Comparison of ENCODE assay signal across 16 cellular contexts in the genomic region with DNA sequence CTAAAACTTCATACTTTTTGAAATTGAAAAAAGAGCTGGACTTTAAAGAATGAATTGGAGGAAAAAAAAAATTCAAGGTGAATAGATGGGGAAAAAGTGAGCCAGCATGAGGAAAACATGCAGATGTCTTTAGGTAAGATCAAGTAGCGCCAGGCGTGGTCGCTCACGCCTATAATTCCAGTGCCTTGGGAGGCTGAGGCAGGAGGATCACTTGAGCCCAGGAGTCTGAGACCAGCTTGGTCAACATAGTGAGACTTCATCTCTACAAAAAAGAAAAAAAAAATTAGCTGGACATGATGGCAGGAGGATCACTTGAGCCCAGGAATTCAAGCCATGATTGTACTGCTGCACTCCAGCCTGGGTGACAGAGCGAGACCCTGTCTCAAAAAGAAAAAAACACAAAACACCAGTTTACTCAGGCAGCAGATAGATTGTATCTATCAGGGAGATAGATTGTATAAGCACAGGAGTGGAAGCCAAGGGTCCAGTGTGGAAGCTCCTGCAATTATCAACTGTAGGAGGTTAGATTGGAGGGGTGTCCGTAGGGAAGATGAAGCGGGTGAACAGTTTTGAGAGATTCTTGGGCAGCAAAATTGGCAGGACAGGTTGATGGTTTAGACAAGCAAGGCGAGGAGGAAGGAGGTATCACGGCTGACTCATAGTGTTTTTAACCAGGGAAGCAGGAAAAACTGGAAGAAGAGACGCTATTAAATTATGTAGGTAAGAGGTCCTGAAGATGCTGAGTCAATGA.
DNase-seq lines count a peak whose midpoint lies in the region; ATAC-seq, FAIRE-seq and TF ChIP-seq lines count a peak whose summit lies in the region.
"Had no signal": no experiment of that assay in that cellular context is flagged by ENCODE, and none has a peak within 500 bp of the region (broad histone marks: within the 10 kb centered on the region; RNA-seq: fewer than 3 reads in every experiment).

No MANE protein-coding gene starts in this region.

- TF ChIP-seq POLR2A in K562 (conservative IDR thresholded peaks at IDR 0.05): no peak

- H3K9me1 ChIP-seq in K562 (ENCODE audit: control insufficient read depth, insufficient read depth, low read length): no peaks in the 10 kb centered on the region

- BruUV-seq in K562 (replicated peaks; lab: Mats Ljungman, UMichigan): no TSS peak

- intact Hi-C loops in K562 (cut with micrococcal nuclease): no loop called here

- no peak for TF ChIP-seq RAD21 in K562 (CRISPR knock-in tag; conservative IDR thresholded peaks at IDR 0.05 in 1 of 2, IDR thresholded peaks at IDR 0.05 in 1 of 2)

- TF ChIP-seq EP300 in K562 (IDR thresholded peaks at IDR 0.05; ENCODE audit: low read length): no peak

- DNase-seq in DND-41: no peak
- no peak for DNase-seq in K562 (ENCODE audit: extremely low read depth in 1 of 4, low spot score in 3 of 4)
- no peak for DNase-seq in omental fat pad (ENCODE audit: low spot score)
- DNase-seq in NOMO-1 treated with dmso at 0.1 percent for 144 hours (lab: John Stamatoyannopoulos, UW; ENCODE audit: unreplicated experiment): no peak
- DNase-seq in GM19238 (ENCODE audit: insufficient read length, low spot score): no peak
- DNase-seq: activated CD4-positive, CD25-positive, alpha-beta regulatory T cell; activated T-cell treated with anti-CD3 and anti-CD28 coated beads, Interleukin-2, amount 50 U/mL, for 48 hours; head of caudate nucleus; left lung; NCI-H524 had no signal

- no peaks in the 10 kb centered on the region for H3K79me2 ChIP-seq in DND-41 (ENCODE audit: insufficient read depth, low read length)
- H3K79me2 ChIP-seq in K562 (ENCODE audit: control insufficient read depth, insufficient read depth, low read length): no peaks in the 10 kb centered on the region

- no peaks in the 10 kb centered on the region for H3K9me3 ChIP-seq in DND-41 (ENCODE audit: insufficient read depth, low read length, severe bottlenecking)
- H3K9me3 ChIP-seq in K562 (replicated peaks; ENCODE audit: control insufficient read depth, insufficient read depth, low read depth, low read length): no peaks in the 10 kb centered on the region
- H3K9me3 ChIP-seq: left lung, SJSA1, tibial nerve had no signal

- H4K20me1 ChIP-seq in DND-41 (ENCODE audit: insufficient read depth, low read length): no peaks in the 10 kb centered on the region
- H4K20me1 ChIP-seq in K562 (replicated peaks; ENCODE audit: control insufficient read depth, insufficient read depth, low read length): no peaks in the 10 kb centered on the region

- peak; percentile 63 for FAIRE-seq in K562 (lab: Jason Lieb, UNC)
- FAIRE-seq: endometrium had no signal

- H3K27me3 ChIP-seq in DND-41 (ENCODE audit: insufficient read depth, low read length, poor library complexity) (no peaks in the 10 kb centered on the region), K562 (ENCODE audit: control insufficient read depth in 2 of 2, insufficient read depth in 2 of 2, low read length in 2 of 2) (no peaks in the 10 kb centered on the region)
- H3K27me3 ChIP-seq: left lung, SJSA1, tibial nerve had no signal

- H3K27me3 Mint-ChIP-seq in IgD-negative memory B cell: no peaks in the 10 kb centered on the region
- H3K27me3 Mint-ChIP-seq: brain had no signal

- no peaks in the 10 kb centered on the region for H3K36me3 Mint-ChIP-seq in IgD-negative memory B cell
- H3K36me3 Mint-ChIP-seq: brain had no signal

- no peak for TF ChIP-seq CTCF in DND-41 (IDR thresholded peaks at IDR 0.05; ENCODE audit: borderline replicate concordance, extremely low read depth, low read length, poor library complexity, severe bottlenecking)
- TF ChIP-seq CTCF in K562 (IDR thresholded peaks at IDR 0.05 in 2 of 3, conservative IDR thresholded peaks at IDR 0.05 in 1 of 3; ENCODE audit: insufficient read depth in 2 of 3, low read depth in 1 of 3, low read length in 3 of 3): no peak
- TF ChIP-seq CTCF in omental fat pad (IDR thresholded peaks at IDR 0.05): no peak

- peaks cover 6 to 12% (median 12%) of the 10 kb centered on the region in 3 donors for H3K4me1 Mint-ChIP-seq in IgD-negative memory B cell

- ATAC-seq in DND-41 (ENCODE audit: insufficient read depth, low read depth) (no peak), K562 (no peak; the same call in 1 of the 3 replicates), omental fat pad (ENCODE audit: low FRiP score) (peak; percentile 59), GM21381 (IDR thresholded peaks at IDR 0.05; ENCODE audit: unreplicated experiment) (no peak)
- ATAC-seq: left lung had no signal

- H3K36me3 ChIP-seq in DND-41 (ENCODE audit: insufficient read depth, low read length) (no peaks in the 10 kb centered on the region), K562 (ENCODE audit: control insufficient read depth, insufficient read depth, low read length) (no peaks in the 10 kb centered on the region)
- H3K36me3 ChIP-seq: left lung, SJSA1, tibial nerve had no signal

- H3K4me3 Mint-ChIP-seq in IgD-negative memory B cell: no peak overlapping the region
- H3K4me3 Mint-ChIP-seq: brain had no signal

- H3K4me2 ChIP-seq in DND-41 (ENCODE audit: insufficient read depth, low read length) (no peak overlapping the region), K562 (ENCODE audit: insufficient read depth, low read length) (no peak overlapping the region)

- H3K4me1 ChIP-seq in DND-41 (ENCODE audit: insufficient read depth, low read length): peaks cover 27% of the 10 kb centered on the region
- peaks cover 0 to 3% of the 10 kb centered on the region in 2 experiments; a peak in 2 of 5 replicates for H3K4me1 ChIP-seq in K562 (replicated peaks in 1 of 2; ENCODE audit: control insufficient read depth in 2 of 2, insufficient read depth in 2 of 2, low read length in 2 of 2)
- H3K4me1 ChIP-seq: SJSA1, tibial nerve had no signal

- no peak overlapping the region for H3K4me3 ChIP-seq in DND-41 (ENCODE audit: low read depth in 1 of 2, low read length in 2 of 2)
- H3K4me3 ChIP-seq in K562: no peak overlapping the region
- H3K4me3 ChIP-seq: left lung, SJSA1, tibial nerve had no signal

- H3K9ac ChIP-seq in DND-41 (ENCODE audit: low read depth, low read length) (no peak overlapping the region), K562 (ENCODE audit: insufficient read depth in 1 of 2, low read depth in 2 of 2, low read length in 2 of 2) (no peak overlapping the region)

- POLR2A ChIA-PET in K562 (lab: Yijun Ruan, JAX): interaction anchor here (0.7 kb wide), 1 partner anchor 68 kb away, joined by 3 read pairs; no protein-coding TSS in a partner anchor

- CTCF ChIA-PET in K562 (lab: Yijun Ruan, JAX; ENCODE audit: low intra/inter-chr PET ratio): no interaction called here

- WGBS in K562 (ENCODE audit: insufficient coverage, low coverage, missing lambda C conversion rate): 68% methylated on average over 9 of the region's 10 CpGs

- in situ Hi-C loops in K562 (cut with MboI): no loop called here

- no peak overlapping the region for H3K27ac ChIP-seq in DND-41 (ENCODE audit: low read length)
- H3K27ac ChIP-seq in K562 (ENCODE audit: extremely low read depth, low read depth, low read length): no peak overlapping the region
- H3K27ac ChIP-seq: left lung, SJSA1, tibial nerve had no signal

- H2AFZ ChIP-seq in DND-41 (ENCODE audit: low read depth, low read length): 0 out of 2 replicates have a peak overlapping the region, but pooled peaks have one; percentile 10
- 0 out of 2 replicates have a peak overlapping the region, but pooled peaks have one; percentile 7 for H2AFZ ChIP-seq in K562 (ENCODE audit: low read depth, low read length)

- no peaks in the 10 kb centered on the region for H3K9me3 Mint-ChIP-seq in IgD-negative memory B cell
- H3K9me3 Mint-ChIP-seq: brain had no signal

- peak overlapping the region in 2 of 3 donors; percentile 13 to 63 for H3K27ac Mint-ChIP-seq in IgD-negative memory B cell

TF ChIP-seq in K562, 482 proteins besides CTCF, POLR2A, EP300 and RAD21 (continues in another document):
- TF ChIP-seq, protein P1, sequence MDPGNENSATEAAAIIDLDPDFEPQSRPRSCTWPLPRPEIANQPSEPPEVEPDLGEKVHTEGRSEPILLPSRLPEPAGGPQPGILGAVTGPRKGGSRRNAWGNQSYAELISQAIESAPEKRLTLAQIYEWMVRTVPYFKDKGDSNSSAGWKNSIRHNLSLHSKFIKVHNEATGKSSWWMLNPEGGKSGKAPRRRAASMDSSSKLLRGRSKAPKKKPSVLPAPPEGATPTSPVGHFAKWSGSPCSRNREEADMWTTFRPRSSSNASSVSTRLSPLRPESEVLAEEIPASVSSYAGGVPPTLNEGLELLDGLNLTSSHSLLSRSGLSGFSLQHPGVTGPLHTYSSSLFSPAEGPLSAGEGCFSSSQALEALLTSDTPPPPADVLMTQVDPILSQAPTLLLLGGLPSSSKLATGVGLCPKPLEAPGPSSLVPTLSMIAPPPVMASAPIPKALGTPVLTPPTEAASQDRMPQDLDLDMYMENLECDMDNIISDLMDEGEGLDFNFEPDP (CRISPR knock-in tag; IDR thresholded peaks at IDR 0.05): no peak
- TF ChIP-seq, protein P2, sequence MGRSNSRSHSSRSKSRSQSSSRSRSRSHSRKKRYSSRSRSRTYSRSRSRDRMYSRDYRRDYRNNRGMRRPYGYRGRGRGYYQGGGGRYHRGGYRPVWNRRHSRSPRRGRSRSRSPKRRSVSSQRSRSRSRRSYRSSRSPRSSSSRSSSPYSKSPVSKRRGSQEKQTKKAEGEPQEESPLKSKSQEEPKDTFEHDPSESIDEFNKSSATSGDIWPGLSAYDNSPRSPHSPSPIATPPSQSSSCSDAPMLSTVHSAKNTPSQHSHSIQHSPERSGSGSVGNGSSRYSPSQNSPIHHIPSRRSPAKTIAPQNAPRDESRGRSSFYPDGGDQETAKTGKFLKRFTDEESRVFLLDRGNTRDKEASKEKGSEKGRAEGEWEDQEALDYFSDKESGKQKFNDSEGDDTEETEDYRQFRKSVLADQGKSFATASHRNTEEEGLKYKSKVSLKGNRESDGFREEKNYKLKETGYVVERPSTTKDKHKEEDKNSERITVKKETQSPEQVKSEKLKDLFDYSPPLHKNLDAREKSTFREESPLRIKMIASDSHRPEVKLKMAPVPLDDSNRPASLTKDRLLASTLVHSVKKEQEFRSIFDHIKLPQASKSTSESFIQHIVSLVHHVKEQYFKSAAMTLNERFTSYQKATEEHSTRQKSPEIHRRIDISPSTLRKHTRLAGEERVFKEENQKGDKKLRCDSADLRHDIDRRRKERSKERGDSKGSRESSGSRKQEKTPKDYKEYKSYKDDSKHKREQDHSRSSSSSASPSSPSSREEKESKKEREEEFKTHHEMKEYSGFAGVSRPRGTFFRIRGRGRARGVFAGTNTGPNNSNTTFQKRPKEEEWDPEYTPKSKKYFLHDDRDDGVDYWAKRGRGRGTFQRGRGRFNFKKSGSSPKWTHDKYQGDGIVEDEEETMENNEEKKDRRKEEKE (IDR thresholded peaks at IDR 0.05; ENCODE audit: borderline replicate concordance in 1 of 2, control insufficient read depth in 1 of 2, low read depth in 2 of 2, low read length in 1 of 2): peak in 1 of 2 experiments; percentile 81; a peak in 1 of 4 replicates
- no peak for TF ChIP-seq GABPB1 (CRISPR knock-in tag; IDR thresholded peaks at IDR 0.05)
